16 cellular contexts compared by ENCODE assay signal in the genomic region with DNA sequence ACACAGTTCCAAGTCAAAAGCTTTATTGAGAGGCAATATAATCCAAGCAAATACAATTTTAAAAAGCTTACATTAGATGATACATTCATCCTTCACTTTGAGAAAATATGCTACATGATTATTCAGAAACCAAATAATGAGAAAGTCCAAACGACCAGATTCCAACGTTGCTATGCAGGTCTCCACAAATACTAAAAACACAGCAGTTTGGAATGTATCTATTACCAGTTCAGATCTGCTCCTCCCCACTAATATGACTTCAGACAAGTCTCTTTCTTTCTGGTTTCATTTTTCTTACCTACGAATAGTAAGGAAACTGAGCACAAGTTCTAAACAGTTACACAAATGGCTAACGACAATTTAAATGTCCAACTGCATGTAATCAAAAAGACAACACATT. TPM values are rescaled to one million over a fixed set of nuclear protein-coding genes. Genes with fewer than 3 reads are reported as not detected.
DNase-seq lines count a peak whose midpoint lies in the region; ATAC-seq and TF ChIP-seq lines count a peak whose summit lies in the region.
"Had no signal": no experiment of that assay in that cellular context is flagged by ENCODE, and none has a peak within 500 bp of the region (broad histone marks: within the 10 kb centered on the region; RNA-seq: fewer than 3 reads in every experiment).

No MANE protein-coding gene starts in this region.

- 41% methylated on average over 4 of the region's 4 CpGs for WGBS in esophagus muscularis mucosa

- H3K4me3 ChIP-seq in esophagus muscularis mucosa = peak overlapping the region in 3 of 4 donors; percentile 20 to 35 (median 29)
- H3K4me3 ChIP-seq: ascending aorta, SJSA1, thoracic aorta had no signal

- H3K27ac ChIP-seq in esophagus muscularis mucosa (replicated peaks in 1 of 4) = peak overlapping the region; percentile 4 to 15 (median 10)
- H3K27ac ChIP-seq: ascending aorta, SJSA1, thoracic aorta had no signal

- intact Hi-C loops in esophagus muscularis mucosa (cut with DNase I) = no loop called here

- peaks cover 0 to 52% (median 31%) of the 10 kb centered on the region in 4 donors for H3K4me1 ChIP-seq in esophagus muscularis mucosa
- H3K4me1 ChIP-seq: SJSA1 had no signal

- H3K27me3 ChIP-seq in esophagus muscularis mucosa = no peaks in the 10 kb centered on the region
- H3K27me3 ChIP-seq: ascending aorta, SJSA1 had no signal

- ATAC-seq in WTC11 (no peak), omental fat pad (ENCODE audit: low FRiP score) (peak; percentile 54), T-cell (replicated peaks in 1 of 4) (no peak)
- no peak for ATAC-seq in activated CD8-positive, alpha-beta memory T cell treated with anti-CD3 and anti-CD28 coated beads, Interleukin-2, amount 10 ng/mL, durations not matched to agents 7 days and 5 days

- H3K4me1 Mint-ChIP-seq in WTC11 (peaks cover 24% of the 10 kb centered on the region), T-cell (peaks cover 45 to 61% (median 52%) of the 10 kb centered on the region in 3 donors)
- peaks cover 12% of the 10 kb centered on the region for H3K4me1 Mint-ChIP-seq in activated CD8-positive, alpha-beta memory T cell treated with anti-CD3 and anti-CD28 coated beads, Interleukin-2, amount 10 ng/mL, durations not matched to agents 7 days and 5 days

- H3K36me3 Mint-ChIP-seq in WTC11 (peaks cover 31% of the 10 kb centered on the region), T-cell (peaks cover 60% of the 10 kb centered on the region)
- peaks cover 41% of the 10 kb centered on the region for H3K36me3 Mint-ChIP-seq in activated CD8-positive, alpha-beta memory T cell treated with anti-CD3 and anti-CD28 coated beads, Interleukin-2, amount 10 ng/mL, durations not matched to agents 7 days and 5 days

- H3K9me3 Mint-ChIP-seq in WTC11 (peaks cover 8% of the 10 kb centered on the region), T-cell (no peaks in the 10 kb centered on the region)
- no peaks in the 10 kb centered on the region for H3K9me3 Mint-ChIP-seq in activated CD8-positive, alpha-beta memory T cell treated with anti-CD3 and anti-CD28 coated beads, Interleukin-2, amount 10 ng/mL, durations not matched to agents 7 days and 5 days (ENCODE audit: low read depth)
- H3K9me3 Mint-ChIP-seq: CD4-positive, CD25-positive, alpha-beta regulatory T cell had no signal

- TF ChIP-seq CTCF in WTC11 (IDR thresholded peaks at IDR 0.05) (no peak), esophagus muscularis mucosa (IDR thresholded peaks at IDR 0.05) (no peak), omental fat pad (IDR thresholded peaks at IDR 0.05) (no peak)

- DNase-seq in GM04503 (ENCODE audit: low read depth) (peak; percentile 50), WTC11 (ENCODE audit: low spot score) (no peak), esophagus muscularis mucosa (ENCODE audit: extremely low spot score) (no peak), omental fat pad (ENCODE audit: low spot score) (no peak), NCI-H2029 treated with DMSO at 0.1 percent for 48 hours (lab: John Stamatoyannopoulos, UW) (no peak), T-cell (no peak), iPS-NIHi7 (ENCODE audit: extremely low spot score) (no peak)
- DNase-seq in activated CD8-positive, alpha-beta memory T cell treated with anti-CD3 and anti-CD28 coated beads, Interleukin-2, amount 10 ng/mL, durations not matched to agents 7 days and 5 days = no peak
- DNase-seq: activated CD4-positive, alpha-beta T cell treated with anti-CD3 and anti-CD28 coated beads, Interleukin-2, amount 50 U/mL, for 48 hours; CD4-positive, CD25-positive, alpha-beta regulatory T cell; NCI-H1092 treated with DMSO at 0.1 percent for 48 hours; NCI-H226; stimulated activated CD4-positive, alpha-beta T cell treated with anti-CD3 and anti-CD28 coated beads, Interleukin-1b, Interleukin-23, amount 100 ng/mL, for 48 hours had no signal

- H3K27ac Mint-ChIP-seq in WTC11 (peak overlapping the region; percentile 88), T-cell (no peak overlapping the region)
- H3K27ac Mint-ChIP-seq in activated CD8-positive, alpha-beta memory T cell treated with anti-CD3 and anti-CD28 coated beads, Interleukin-2, amount 10 ng/mL, durations not matched to agents 7 days and 5 days = no peak overlapping the region
- H3K27ac Mint-ChIP-seq: CD4-positive, CD25-positive, alpha-beta regulatory T cell had no signal

- no peak for TF ChIP-seq EP300 in esophagus muscularis mucosa (IDR thresholded peaks at IDR 0.05)

- H3K4me3 Mint-ChIP-seq in WTC11 (peak overlapping the region; percentile 11), T-cell (no peak overlapping the region)
- H3K4me3 Mint-ChIP-seq in activated CD8-positive, alpha-beta memory T cell treated with anti-CD3 and anti-CD28 coated beads, Interleukin-2, amount 10 ng/mL, durations not matched to agents 7 days and 5 days = no peak overlapping the region

- peaks cover 0 to 10% (median 7%) of the 10 kb centered on the region in 4 donors for H3K36me3 ChIP-seq in esophagus muscularis mucosa
- H3K36me3 ChIP-seq: thoracic aorta had no signal

- no peaks in the 10 kb centered on the region for H3K9me3 ChIP-seq in esophagus muscularis mucosa
- H3K9me3 ChIP-seq: ascending aorta, SJSA1, thoracic aorta had no signal

- POLR2A ChIA-PET in WTC11 (lab: Charles Lee) (no interaction called here), T-cell (lab: Charles Lee) (no interaction called here)

- CTCF ChIA-PET in WTC11 (lab: Charles Lee) = interaction anchor here (1.5 kb wide), 1 partner anchor 176 kb away, joined by 3 read pairs; no protein-coding TSS in a partner anchor
- CTCF ChIA-PET in T-cell (lab: Charles Lee) = interaction anchor here in 1 of 2 donors (0.7 kb wide), 1 partner anchor 8 kb away, joined by 3 read pairs; no protein-coding TSS in a partner anchor
- CTCF ChIA-PET in activated CD8-positive, alpha-beta memory T cell treated with anti-CD3 and anti-CD28 coated beads, Interleukin-2, amount 10 ng/mL, durations not matched to agents 7 days and 5 days (lab: Charles Lee) = no interaction called here

- H3K27me3 Mint-ChIP-seq in WTC11 (ENCODE audit: low read depth) (no peaks in the 10 kb centered on the region), T-cell (no peaks in the 10 kb centered on the region)
- no peaks in the 10 kb centered on the region for H3K27me3 Mint-ChIP-seq in activated CD8-positive, alpha-beta memory T cell treated with anti-CD3 and anti-CD28 coated beads, Interleukin-2, amount 10 ng/mL, durations not matched to agents 7 days and 5 days
- H3K27me3 Mint-ChIP-seq: CD4-positive, CD25-positive, alpha-beta regulatory T cell had no signal

- TF ChIP-seq POLR2A in esophagus muscularis mucosa (IDR thresholded peaks at IDR 0.05; ENCODE audit: low read depth) = no peak

TF ChIP-seq in WTC11, 78 proteins besides CTCF, POLR2A, EP300 and RAD21 (continues in another document):
- no peak for TF ChIP-seq FOXP1 (CRISPR knock-in tag; IDR thresholded peaks at IDR 0.05; ENCODE audit: borderline replicate concordance)
- TF ChIP-seq IRF1 (CRISPR knock-in tag; IDR thresholded peaks at IDR 0.05) = no peak
- no peak for TF ChIP-seq ZNF512 (CRISPR knock-in tag; IDR thresholded peaks at IDR 0.05; ENCODE audit: borderline replicate concordance)
- TF ChIP-seq ZNF263 (CRISPR knock-in tag; IDR thresholded peaks at IDR 0.05; ENCODE audit: low read depth) = no peak
- no peak for TF ChIP-seq CBFB (CRISPR knock-in tag; IDR thresholded peaks at IDR 0.05; ENCODE audit: low read depth)
- no peak for TF ChIP-seq SMAD3 (CRISPR knock-in tag; IDR thresholded peaks at IDR 0.05; ENCODE audit: borderline replicate concordance)
- TF ChIP-seq, protein P1, sequence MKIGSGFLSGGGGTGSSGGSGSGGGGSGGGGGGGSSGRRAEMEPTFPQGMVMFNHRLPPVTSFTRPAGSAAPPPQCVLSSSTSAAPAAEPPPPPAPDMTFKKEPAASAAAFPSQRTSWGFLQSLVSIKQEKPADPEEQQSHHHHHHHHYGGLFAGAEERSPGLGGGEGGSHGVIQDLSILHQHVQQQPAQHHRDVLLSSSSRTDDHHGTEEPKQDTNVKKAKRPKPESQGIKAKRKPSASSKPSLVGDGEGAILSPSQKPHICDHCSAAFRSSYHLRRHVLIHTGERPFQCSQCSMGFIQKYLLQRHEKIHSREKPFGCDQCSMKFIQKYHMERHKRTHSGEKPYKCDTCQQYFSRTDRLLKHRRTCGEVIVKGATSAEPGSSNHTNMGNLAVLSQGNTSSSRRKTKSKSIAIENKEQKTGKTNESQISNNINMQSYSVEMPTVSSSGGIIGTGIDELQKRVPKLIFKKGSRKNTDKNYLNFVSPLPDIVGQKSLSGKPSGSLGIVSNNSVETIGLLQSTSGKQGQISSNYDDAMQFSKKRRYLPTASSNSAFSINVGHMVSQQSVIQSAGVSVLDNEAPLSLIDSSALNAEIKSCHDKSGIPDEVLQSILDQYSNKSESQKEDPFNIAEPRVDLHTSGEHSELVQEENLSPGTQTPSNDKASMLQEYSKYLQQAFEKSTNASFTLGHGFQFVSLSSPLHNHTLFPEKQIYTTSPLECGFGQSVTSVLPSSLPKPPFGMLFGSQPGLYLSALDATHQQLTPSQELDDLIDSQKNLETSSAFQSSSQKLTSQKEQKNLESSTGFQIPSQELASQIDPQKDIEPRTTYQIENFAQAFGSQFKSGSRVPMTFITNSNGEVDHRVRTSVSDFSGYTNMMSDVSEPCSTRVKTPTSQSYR (CRISPR knock-in tag; IDR thresholded peaks at IDR 0.05) = no peak

RNA-seq across cellular contexts. Expression of gene NAF1, which starts 9.5 kb away (rescaled TPM):
- 36.9 to 40.6 TPM (median 40.0 TPM) in 3 replicates for total RNA-seq in WTC11 (2021)
- total RNA-seq in esophagus muscularis mucosa = 10 to 100 TPM; 20.5 to 26.6 (median 22.4) TPM
- total RNA-seq in omental fat pad = 10 to 100 TPM; 18.8 to 73.4 (median 30.4) TPM
- 10 to 100 TPM; 17.6 to 47.2 (median 21.2) TPM for total RNA-seq in T-cell
- total RNA-seq in activated CD8-positive, alpha-beta memory T cell treated with anti-CD3 and anti-CD28 coated beads, Interleukin-2, amount 10 ng/mL, durations not matched to agents 7 days and 5 days = 10 to 100 TPM; 17.5 to 18.6 TPM
